Comparison of ENCODE assay signal across 24 cellular contexts in genomic region chr12:106173442-106173841, GRCh38. TPM values are rescaled to one million over a fixed set of nuclear protein-coding genes. Genes with fewer than 3 reads are reported as not detected.
DNase-seq lines count a peak whose midpoint lies in the region; ATAC-seq, FAIRE-seq and TF ChIP-seq lines count a peak whose summit lies in the region.
"Had no signal": no experiment of that assay in that cellular context is flagged by ENCODE, and none has a peak within 500 bp of the region (broad histone marks: within the 10 kb centered on the region; RNA-seq: fewer than 3 reads in every experiment).

No MANE protein-coding gene starts in this region.

- no peaks in the 10 kb centered on the region for H3K9me3 ChIP-seq in BLaER1
- no peaks in the 10 kb centered on the region for H3K9me3 ChIP-seq in MM.1S (replicated peaks; ENCODE audit: insufficient read depth, low read length)
- no peaks in the 10 kb centered on the region for H3K9me3 ChIP-seq in astrocyte (ENCODE audit: insufficient read depth, low read depth, low read length)
- no peaks in the 10 kb centered on the region for H3K9me3 ChIP-seq in effector memory CD4-positive, alpha-beta T cell (ENCODE audit: control insufficient read depth, low read length)
- H3K9me3 ChIP-seq: HAP-1 had no signal

- H3K9ac ChIP-seq in BLaER1 (no peak overlapping the region), MM.1S (ENCODE audit: low read length) (no peak overlapping the region), astrocyte (ENCODE audit: low read length) (no peak overlapping the region)
- H3K9ac ChIP-seq: BLaER1 treated with 17β-estradiol and CSF1 and Interleukin-3, amounts not matched to agents 10 nM and 100 nM had no signal

- H3K36me3 Mint-ChIP-seq in astrocyte (ENCODE audit: low read depth, unreplicated experiment), result no peaks in the 10 kb centered on the region
- H3K36me3 Mint-ChIP-seq: CD14-positive monocyte; CD8-positive, alpha-beta memory T cell had no signal

- no peak overlapping the region for H3K27ac Mint-ChIP-seq in astrocyte (ENCODE audit: unreplicated experiment)
- H3K27ac Mint-ChIP-seq: B cell; CD14-positive monocyte; CD4-positive, alpha-beta T cell; CD8-positive, alpha-beta memory T cell; HFFc6 had no signal

- H3F3A ChIP-seq in MM.1S (ENCODE audit: insufficient read depth, low read length), result peaks cover 3% of the 10 kb centered on the region; the same call in 1 of the 2 replicates

- peak overlapping the region; percentile 11; the same call in 1 of the 2 replicates for H3K4me2 ChIP-seq in BLaER1
- peak overlapping the region; percentile 28; the same call in 1 of the 2 replicates for H3K4me2 ChIP-seq in MM.1S (ENCODE audit: low read depth, low read length)
- no peak overlapping the region for H3K4me2 ChIP-seq in astrocyte (ENCODE audit: low read length)

- no peak for ATAC-seq in GM19351 (IDR thresholded peaks at IDR 0.05; ENCODE audit: unreplicated experiment)
- ATAC-seq in activated CD4-positive, CD25-positive, alpha-beta regulatory T cell treated with anti-CD3 and anti-CD28 coated beads, Interleukin-2, amount 50 U/mL, for 24 hours, result no peak

- no peak overlapping the region for H3K4me3 Mint-ChIP-seq in astrocyte (ENCODE audit: unreplicated experiment)
- H3K4me3 Mint-ChIP-seq: B cell; CD14-positive monocyte; CD4-positive, alpha-beta T cell; CD8-positive, alpha-beta memory T cell; HFFc6 had no signal

- H3K9me2 ChIP-seq in MM.1S (replicated peaks; ENCODE audit: insufficient read depth, low read length), result no peaks in the 10 kb centered on the region

- H3K4me1 Mint-ChIP-seq in astrocyte (ENCODE audit: low read depth, unreplicated experiment), result peaks cover 6% of the 10 kb centered on the region
- H3K4me1 Mint-ChIP-seq: B cell; CD14-positive monocyte; CD8-positive, alpha-beta memory T cell had no signal

- H3K27ac ChIP-seq in BLaER1 (no peak overlapping the region), MM.1S (ENCODE audit: low read length) (peak overlapping the region; percentile 24; the same call in 1 of the 2 replicates), astrocyte (ENCODE audit: low read depth, low read length) (no peak overlapping the region)
- no peak overlapping the region for H3K27ac ChIP-seq in effector memory CD4-positive, alpha-beta T cell (ENCODE audit: insufficient read depth, low read length, poor library complexity, severe bottlenecking)
- H3K27ac ChIP-seq: BLaER1 treated with 17β-estradiol and CSF1 and Interleukin-3, amounts not matched to agents 10 nM and 100 nM had no signal

- H3K27me3 Mint-ChIP-seq in astrocyte (ENCODE audit: low read depth, unreplicated experiment), result peaks cover 6% of the 10 kb centered on the region

- FAIRE-seq in G401.6 (lab: Jason Lieb, UNC), result peak; percentile 58
- FAIRE-seq in astrocyte (lab: Jason Lieb, UNC), result peak; percentile 39
- FAIRE-seq: GM12891, GM18507, H54 had no signal

- H4K20me1 ChIP-seq in BLaER1, result no peaks in the 10 kb centered on the region
- no peaks in the 10 kb centered on the region for H4K20me1 ChIP-seq in MM.1S (ENCODE audit: insufficient read depth, low read length)
- no peaks in the 10 kb centered on the region for H4K20me1 ChIP-seq in astrocyte (ENCODE audit: insufficient read depth, low read length)
- H4K20me1 ChIP-seq: BLaER1 treated with 17β-estradiol and CSF1 and Interleukin-3, amounts not matched to agents 10 nM and 100 nM had no signal

- H3K36me3 ChIP-seq in BLaER1 (no peaks in the 10 kb centered on the region), MM.1S (replicated peaks; ENCODE audit: insufficient read depth, low read length) (no peaks in the 10 kb centered on the region), astrocyte (ENCODE audit: insufficient read depth, low read length) (no peaks in the 10 kb centered on the region)
- H3K36me3 ChIP-seq in effector memory CD4-positive, alpha-beta T cell (ENCODE audit: control insufficient read depth, insufficient read depth, low read length), result no peaks in the 10 kb centered on the region
- H3K36me3 ChIP-seq: BLaER1 treated with 17β-estradiol and CSF1 and Interleukin-3, amounts not matched to agents 10 nM and 100 nM; HAP-1 had no signal

- no peaks in the 10 kb centered on the region for H3K27me3 ChIP-seq in BLaER1
- H3K27me3 ChIP-seq in MM.1S (replicated peaks; ENCODE audit: insufficient read depth, low read length), result no peaks in the 10 kb centered on the region
- peaks cover 5% of the 10 kb centered on the region for H3K27me3 ChIP-seq in astrocyte (ENCODE audit: insufficient read depth, low read length)
- H3K27me3 ChIP-seq in effector memory CD4-positive, alpha-beta T cell (replicated peaks; ENCODE audit: control insufficient read depth, insufficient read depth, low read length, poor library complexity, severe bottlenecking), result no peaks in the 10 kb centered on the region
- H3K27me3 ChIP-seq: BLaER1 treated with 17β-estradiol and CSF1 and Interleukin-3, amounts not matched to agents 10 nM and 100 nM had no signal

- TF ChIP-seq CTCF in MM.1S (IDR thresholded peaks at IDR 0.05; ENCODE audit: low read length) (no peak), astrocyte (IDR thresholded peaks at IDR 0.05; ENCODE audit: insufficient read depth, low read depth, low read length) (no peak)

- peaks cover 2% of the 10 kb centered on the region for H3K9me3 Mint-ChIP-seq in astrocyte (ENCODE audit: unreplicated experiment)
- H3K9me3 Mint-ChIP-seq: CD4-positive, alpha-beta T cell had no signal

- peak; percentile 59 for DNase-seq in MM.1S
- no peak for DNase-seq in astrocyte (ENCODE audit: low read depth)
- DNase-seq in effector memory CD4-positive, alpha-beta T cell, result no peak
- no peak for DNase-seq in OCI-M1 (lab: John Stamatoyannopoulos, UW)
- DNase-seq: Calu3; CD4-positive, alpha-beta T cell; CD8-positive, alpha-beta memory T cell; COR-L47; DMS53; DMS79 treated with DMSO at 0.1 percent for 48 hours; GDM1; GOT3; HFFc6 had no signal

- H2AFZ ChIP-seq in MM.1S (ENCODE audit: low read length) (no peak overlapping the region), astrocyte (ENCODE audit: low read depth, low read length) (no peak overlapping the region)

- H3K4me3 ChIP-seq in BLaER1, result no peak overlapping the region
- H3K4me3 ChIP-seq in MM.1S (ENCODE audit: low read length), result no peak overlapping the region
- no peak overlapping the region for H3K4me3 ChIP-seq in astrocyte (ENCODE audit: insufficient read depth, low read depth, low read length)
- no peak overlapping the region for H3K4me3 ChIP-seq in effector memory CD4-positive, alpha-beta T cell (ENCODE audit: insufficient read depth, low read depth, low read length, poor library complexity, severe bottlenecking)
- H3K4me3 ChIP-seq: BLaER1 treated with 17β-estradiol and CSF1 and Interleukin-3, amounts not matched to agents 10 nM and 100 nM; HAP-1 had no signal

- H3K79me2 ChIP-seq in MM.1S (ENCODE audit: low read length) (no peaks in the 10 kb centered on the region), astrocyte (ENCODE audit: insufficient read depth, low read length) (no peaks in the 10 kb centered on the region)

- H3K4me1 ChIP-seq in BLaER1, result peaks cover 18% of the 10 kb centered on the region
- H3K4me1 ChIP-seq in MM.1S (ENCODE audit: low read length), result peaks cover 34% of the 10 kb centered on the region
- peaks cover 2% of the 10 kb centered on the region for H3K4me1 ChIP-seq in astrocyte (ENCODE audit: insufficient read depth, low read length)
- H3K4me1 ChIP-seq in effector memory CD4-positive, alpha-beta T cell (ENCODE audit: control insufficient read depth, insufficient read depth, low read length, poor library complexity, severe bottlenecking), result no peaks in the 10 kb centered on the region

RNA-seq across cellular contexts. Expression of gene NUAK1, which starts 34.7 kb away (rescaled TPM):
- 94.0 and 96.1 TPM in 2 replicates for total RNA-seq in astrocyte
- total RNA-seq: B cell; CD8-positive, alpha-beta memory T cell had no signal
